11 cellular contexts compared by ENCODE assay signal in the genomic region with DNA sequence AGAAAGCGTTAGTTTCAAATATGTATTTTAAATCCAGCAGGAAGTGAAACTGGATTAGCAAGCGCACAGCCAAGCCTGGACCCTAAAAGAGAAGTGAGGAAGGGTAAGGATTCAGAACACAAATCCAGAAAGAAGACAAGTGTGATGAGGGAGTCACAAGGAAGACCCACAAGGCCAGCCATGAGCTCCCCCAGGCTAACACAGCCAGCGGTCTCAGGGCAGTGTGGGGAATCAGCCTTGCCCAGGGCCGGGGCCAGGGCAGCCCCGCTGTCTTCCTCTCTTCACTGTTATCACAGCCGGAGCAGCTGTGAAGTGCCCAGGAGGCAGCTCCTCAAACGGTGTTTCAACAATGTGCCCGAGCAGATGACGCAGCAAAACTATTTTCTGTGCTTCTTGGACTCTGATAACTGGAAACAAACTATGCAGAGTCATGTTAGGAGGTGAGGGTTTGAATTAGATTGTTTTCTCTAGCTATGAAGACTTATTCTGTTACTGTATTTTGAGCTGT. TPM values are rescaled to one million over a fixed set of nuclear protein-coding genes. Genes with fewer than 3 reads are reported as not detected.
DNase-seq lines count a peak whose midpoint lies in the region; ATAC-seq and TF ChIP-seq lines count a peak whose summit lies in the region.
"Had no signal": no experiment of that assay in that cellular context is flagged by ENCODE, and none has a peak within 500 bp of the region (broad histone marks: within the 10 kb centered on the region; RNA-seq: fewer than 3 reads in every experiment).

No MANE protein-coding gene starts in this region.

- no peak overlapping the region for H4K8ac ChIP-seq in trophoblast cell (ENCODE audit: low read depth, low read length)

- H2BK12ac ChIP-seq in trophoblast cell (ENCODE audit: low read length): no peak overlapping the region

- H4K91ac ChIP-seq in trophoblast cell (ENCODE audit: low read depth, low read length): no peak overlapping the region

- H3K18ac ChIP-seq in trophoblast cell (ENCODE audit: low read length): no peak overlapping the region

- no peak overlapping the region for H3K4ac ChIP-seq in trophoblast cell (ENCODE audit: low read depth, low read length)

- H3K4me2 ChIP-seq in trophoblast cell (ENCODE audit: low read length): no peak overlapping the region

- no peak overlapping the region for H3K9ac ChIP-seq in trophoblast cell (ENCODE audit: low read length)

- no peaks in the 10 kb centered on the region for H3K4me1 ChIP-seq in trophoblast cell (ENCODE audit: control insufficient read depth in 1 of 2, insufficient read depth in 2 of 2, low read length in 2 of 2)

- peak; percentile 49 for ATAC-seq in GM18868 (IDR thresholded peaks at IDR 0.05; ENCODE audit: unreplicated experiment)
- ATAC-seq in HG02973 (IDR thresholded peaks at IDR 0.05; ENCODE audit: unreplicated experiment): no peak
- no peak for ATAC-seq in GM21381 (IDR thresholded peaks at IDR 0.05; ENCODE audit: unreplicated experiment)

- WGBS in trophoblast cell (ENCODE audit: extremely low coverage, insufficient coverage, insufficient read length): no CpG with 5 or more reads among the region's 9 CpGs

- H3K27me3 ChIP-seq in trophoblast cell (ENCODE audit: insufficient read depth, low read length): no peaks in the 10 kb centered on the region

- no peak overlapping the region for H3K23ac ChIP-seq in trophoblast cell (ENCODE audit: low read length)

- no peak overlapping the region for H2AK5ac ChIP-seq in trophoblast cell (ENCODE audit: low read length)

- H3K36me3 ChIP-seq in trophoblast cell (ENCODE audit: control insufficient read depth in 1 of 2, insufficient read depth in 2 of 2, low read length in 2 of 2): no peaks in the 10 kb centered on the region

- no peaks in the 10 kb centered on the region for H3K79me2 ChIP-seq in trophoblast cell (ENCODE audit: control insufficient read depth, insufficient read depth, low read length, poor library complexity)

- H3K27ac ChIP-seq in trophoblast cell (ENCODE audit: low read depth, low read length): no peak overlapping the region

- no peak overlapping the region for H2BK120ac ChIP-seq in trophoblast cell (ENCODE audit: insufficient read depth, low read length, poor library complexity)

- DNase-seq in OCI-M2 (lab: John Stamatoyannopoulos, UW; ENCODE audit: unreplicated experiment): peak; percentile 64
- DNase-seq in fibroblast of the aortic adventitia (ENCODE audit: low read depth): peak; percentile 67
- DNase-seq in trophoblast cell: peak; percentile 34 to 71
- no peak for DNase-seq in DMS 273 treated with DMSO at 0.1 percent for 48 hours (lab: John Stamatoyannopoulos, UW)
- DNase-seq in anterior cingulate cortex (lab: John Stamatoyannopoulos, UW): no peak
- DNase-seq: activated CD4-positive, CD25-positive, alpha-beta regulatory T cell treated with anti-CD3 and anti-CD28 coated beads, Interleukin-2, amount 50 U/mL, for 72 hours had no signal

- H2BK5ac ChIP-seq in trophoblast cell (ENCODE audit: low read depth, low read length, poor library complexity): no peak overlapping the region

- no peaks in the 10 kb centered on the region for H3K79me1 ChIP-seq in trophoblast cell (ENCODE audit: low read length)

- no peak for TF ChIP-seq CTCF in fibroblast of the aortic adventitia (IDR thresholded peaks at IDR 0.05; ENCODE audit: insufficient read depth, low read length)

- no peak overlapping the region for H3K14ac ChIP-seq in trophoblast cell (ENCODE audit: low read length)

- H4K12ac ChIP-seq in trophoblast cell (ENCODE audit: low read depth, low read length): no peak overlapping the region

- no peak overlapping the region for H2AFZ ChIP-seq in trophoblast cell (ENCODE audit: insufficient read depth, low read length, poor library complexity)

- H3K9me3 ChIP-seq in trophoblast cell (ENCODE audit: insufficient read depth, low read depth, low read length): peaks cover 2% of the 10 kb centered on the region

- no peak overlapping the region for H3K4me3 ChIP-seq in fibroblast of the aortic adventitia (ENCODE audit: low read depth, low read length)
- H3K4me3 ChIP-seq in trophoblast cell (ENCODE audit: low read depth, low read length): no peak overlapping the region

RNA-seq across cellular contexts. Expression of gene CDC16, which starts 12.2 kb away (rescaled TPM):
- 60.6 and 81.3 TPM in 2 replicates for total RNA-seq in fibroblast of the aortic adventitia (ENCODE audit: low replicate concordance)
- polyA plus RNA-seq in trophoblast cell (2013): 48.8 and 50.6 TPM in 2 replicates

RNA-seq across cellular contexts. Expression of gene CFAP97D2, which starts 43.5 kb away (rescaled TPM):
- not detected in 2 replicates for total RNA-seq in fibroblast of the aortic adventitia (ENCODE audit: low replicate concordance)
- not detected in 2 replicates for polyA plus RNA-seq in trophoblast cell (2013)
- total RNA-seq: dermis microvascular lymphatic vessel endothelial cell, liver had no signal
- polyA plus RNA-seq: liver had no signal

RNA-seq across cellular contexts. Expression of gene UPF3A, which starts 58.9 kb away (rescaled TPM):
- total RNA-seq in fibroblast of the aortic adventitia (ENCODE audit: low replicate concordance): 32.1 and 42.0 TPM in 2 replicates
- 52.6 and 53.2 TPM in 2 replicates for polyA plus RNA-seq in trophoblast cell (2013)

Comparison
In these comparisons a context has a peak if more than half of its experiments do, and no peak if none do; other contexts are left out.
1. DNase-seq: peak in OCI-M2 (single experiment), fibroblast of the aortic adventitia (single experiment) and trophoblast cell (2 of 2); none in DMS 273 treated with DMSO at 0.1 percent for 48 hours (single experiment) and anterior cingulate cortex (0 of 58).